In the genomic region with DNA sequence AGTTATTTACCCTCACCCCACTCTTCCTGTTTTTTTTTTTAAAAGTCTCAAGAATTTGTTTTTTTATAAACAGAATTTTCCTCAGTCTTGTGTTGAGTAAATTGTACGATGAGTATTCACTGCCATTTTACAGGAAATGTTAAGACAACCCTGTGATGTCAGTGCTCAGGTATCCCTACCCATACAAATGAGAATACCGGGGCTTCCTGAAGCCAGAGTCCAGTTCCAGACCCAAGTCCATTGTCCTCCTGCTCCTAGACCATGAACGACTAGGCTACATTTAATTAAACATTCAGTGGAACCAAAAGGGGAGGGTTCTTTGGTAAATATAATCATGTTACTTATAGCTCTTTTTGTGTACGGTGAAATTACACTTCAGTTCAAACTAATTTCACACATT, we compare ENCODE assay signal across 26 cellular contexts.
"Had no signal": no experiment of that assay in that cellular context is flagged by ENCODE, and none has a peak within 500 bp of the region (broad histone marks: within the 10 kb centered on the region; RNA-seq: fewer than 3 reads in every experiment).

No MANE protein-coding gene starts in this region.

- H3K4me2 ChIP-seq: SK-N-SH had no signal

- H3K36me3 ChIP-seq: WERI-Rb-1 had no signal

- H3K9me3 ChIP-seq: SJCRH30, SK-N-SH had no signal

- H3K4me3 ChIP-seq: SJCRH30 had no signal

- H3K9ac ChIP-seq: SK-N-SH had no signal

- ATAC-seq: activated CD4-positive, alpha-beta T cell treated with anti-CD3 and anti-CD28 coated beads for 36 hours; activated T-helper 17 cell treated with anti-CD3 and anti-CD28 coated beads, Interleukin-2, amount 50 U/mL, for 72 hours; Panc1 had no signal

- H3K27me3 ChIP-seq: SJCRH30 had no signal

- H3K27ac ChIP-seq: RWPE1, SJCRH30, WERI-Rb-1 had no signal

- DNase-seq: activated CD4-positive, alpha-beta memory T cell treated with anti-CD3 and anti-CD28 coated beads, Interleukin-2, amount 10 ng/mL, durations not matched to agents 7 days and 5 days; activated CD4-positive, alpha-beta T cell treated with anti-CD3 and anti-CD28 coated beads for 36 hours; activated CD4-positive, alpha-beta T cell treated with anti-CD3 and anti-CD28 coated beads, Interleukin-2, amount 50 U/mL, for 1 hour; activated gamma-delta T cell; activated naive CD4-positive, alpha-beta T cell treated with anti-CD3 and anti-CD28 coated beads, Interleukin-2, amount 10 ng/mL, durations not matched to agents 7 days and 5 days; activated naive CD8-positive, alpha-beta T cell treated with anti-CD3 and anti-CD28 coated beads for 36 hours; activated T-cell treated with anti-CD3 and anti-CD28 coated beads for 4 hours; activated T-cell treated with anti-CD3 and anti-CD28 coated beads, Interleukin-2, amount 50 U/mL, for 48 hours; KG1; NCI-H1092; NCI-H1436; NCI-H1694 treated with DMSO at 0.1 percent for 48 hours; NCI-H2029 treated with DMSO at 0.1 percent for 48 hours; NCI-H345; NCI-H510A; NCI-H526 treated with DMSO at 0.1 percent for 48 hours; NCI-H82; OCI-M1; Right ventricle myocardium superior; SJCRH30; SK-N-SH; T-helper 1 cell; WERI-Rb-1 had no signal
